Comparison of ENCODE assay signal across 15 cellular contexts in genomic region chr15:51750186-51750585, GRCh38. TPM values are rescaled to one million over a fixed set of nuclear protein-coding genes. Genes with fewer than 3 reads are reported as not detected.
DNase-seq lines count a peak whose midpoint lies in the region; ATAC-seq and TF ChIP-seq lines count a peak whose summit lies in the region.
"Had no signal": no experiment of that assay in that cellular context is flagged by ENCODE, and none has a peak within 500 bp of the region (broad histone marks: within the 10 kb centered on the region; RNA-seq: fewer than 3 reads in every experiment).

No MANE protein-coding gene starts in this region.

- no peak overlapping the region for H3K27ac Mint-ChIP-seq in T-helper 2 cell treated with Interferon-gamma antibody and Interleukin-4, amounts not matched to agents 5 μg/mL and 100 μg/mL, for 36 hours
- no peak overlapping the region for H3K27ac Mint-ChIP-seq in activated T-helper 17 cell treated with anti-CD3 and anti-CD28 coated beads, Interleukin-2, amount 50 U/mL, for 72 hours
- H3K27ac Mint-ChIP-seq in naive thymus-derived CD8-positive, alpha-beta T cell = peak overlapping the region in 1 of 10 donors; percentile 68

- peaks cover 5% of the 10 kb centered on the region for H3K9me3 Mint-ChIP-seq in T-helper 2 cell treated with Interferon-gamma antibody and Interleukin-4, amounts not matched to agents 5 μg/mL and 100 μg/mL, for 36 hours
- H3K9me3 Mint-ChIP-seq in activated T-helper 17 cell treated with anti-CD3 and anti-CD28 coated beads, Interleukin-2, amount 50 U/mL, for 72 hours = no peaks in the 10 kb centered on the region
- no peaks in the 10 kb centered on the region for H3K9me3 Mint-ChIP-seq in naive thymus-derived CD8-positive, alpha-beta T cell

- ATAC-seq in activated T-helper 17 cell treated with anti-CD3 and anti-CD28 coated beads, Interleukin-2, amount 50 U/mL, for 72 hours (replicated peaks) = no peak
- no peak for ATAC-seq in naive thymus-derived CD8-positive, alpha-beta T cell

- peaks cover 70% of the 10 kb centered on the region for H3K27me3 Mint-ChIP-seq in T-helper 2 cell treated with Interferon-gamma antibody and Interleukin-4, amounts not matched to agents 5 μg/mL and 100 μg/mL, for 36 hours (ENCODE audit: low read depth)
- no peaks in the 10 kb centered on the region for H3K27me3 Mint-ChIP-seq in activated T-helper 17 cell treated with anti-CD3 and anti-CD28 coated beads, Interleukin-2, amount 50 U/mL, for 72 hours
- H3K27me3 Mint-ChIP-seq in naive thymus-derived CD8-positive, alpha-beta T cell = peaks cover 0 to 5% (median 0%) of the 10 kb centered on the region in 5 donors

- peak overlapping the region; percentile 36 for H3K4me3 Mint-ChIP-seq in T-helper 2 cell treated with Interferon-gamma antibody and Interleukin-4, amounts not matched to agents 5 μg/mL and 100 μg/mL, for 36 hours
- H3K4me3 Mint-ChIP-seq in activated T-helper 17 cell treated with anti-CD3 and anti-CD28 coated beads, Interleukin-2, amount 50 U/mL, for 72 hours = peak overlapping the region; percentile 81
- H3K4me3 Mint-ChIP-seq in naive thymus-derived CD8-positive, alpha-beta T cell = peak overlapping the region; percentile 49 to 94 (median 89)

- peak; percentile 26 for TF ChIP-seq POLR2A in GM19099 (IDR thresholded peaks at IDR 0.05; ENCODE audit: extremely low read depth, insufficient read length, low read depth)

- no peak for DNase-seq in T-helper 2 cell treated with Interferon-gamma antibody and Interleukin-4, amounts not matched to agents 5 μg/mL and 100 μg/mL, for 36 hours (ENCODE audit: low spot score)
- DNase-seq in T-helper 2 cell (no peak), 8988T (no peak), cerebellar cortex (ENCODE audit: low spot score) (no peak), EL (no peak)
- no peak for DNase-seq in naive thymus-derived CD8-positive, alpha-beta T cell
- DNase-seq: hippocampal formation, KG1, left cardiac atrium, NCI-H1417, NCI-H2171 treated with DMSO at 0.1 percent for 48 hours, psoas muscle, SHP77 treated with DMSO at 0.1 percent for 48 hours had no signal

- peaks cover 17% of the 10 kb centered on the region for H3K4me1 Mint-ChIP-seq in T-helper 2 cell treated with Interferon-gamma antibody and Interleukin-4, amounts not matched to agents 5 μg/mL and 100 μg/mL, for 36 hours (ENCODE audit: low read depth)
- H3K4me1 Mint-ChIP-seq in activated T-helper 17 cell treated with anti-CD3 and anti-CD28 coated beads, Interleukin-2, amount 50 U/mL, for 72 hours = peaks cover 26% of the 10 kb centered on the region
- H3K4me1 Mint-ChIP-seq in naive thymus-derived CD8-positive, alpha-beta T cell = peaks cover 20 to 46% (median 39%) of the 10 kb centered on the region in 4 donors

- POLR2A ChIA-PET in naive thymus-derived CD8-positive, alpha-beta T cell (lab: Charles Lee) = interaction anchor here (8.0 kb wide), 1 partner anchor 12 kb away, joined by 68 read pairs; the partner anchor contains the start of gene LYSMD2

- H3K36me3 Mint-ChIP-seq in T-helper 2 cell treated with Interferon-gamma antibody and Interleukin-4, amounts not matched to agents 5 μg/mL and 100 μg/mL, for 36 hours (ENCODE audit: low read depth) = peaks cover 6% of the 10 kb centered on the region
- H3K36me3 Mint-ChIP-seq in activated T-helper 17 cell treated with anti-CD3 and anti-CD28 coated beads, Interleukin-2, amount 50 U/mL, for 72 hours (ENCODE audit: low read depth) = no peaks in the 10 kb centered on the region
- H3K36me3 Mint-ChIP-seq in naive thymus-derived CD8-positive, alpha-beta T cell = no peaks in the 10 kb centered on the region

RNA-seq across cellular contexts. Expression of gene TMOD2, which starts 1.2 kb away (rescaled TPM):
- 1 to 10 TPM; 2.8 to 3.8 TPM for total RNA-seq in activated T-helper 17 cell treated with anti-CD3 and anti-CD28 coated beads, Interleukin-2, amount 50 U/mL, for 72 hours
- 10 to 100 TPM; 19.9 to 21.0 TPM for total RNA-seq in naive thymus-derived CD8-positive, alpha-beta T cell
- 1 to 10 TPM; 2.9 to 4.4 (median 3.5) TPM for polyA plus RNA-seq in naive thymus-derived CD8-positive, alpha-beta T cell

RNA-seq across cellular contexts. Expression of gene LYSMD2, which starts 12.7 kb away (rescaled TPM):
- total RNA-seq in activated T-helper 17 cell treated with anti-CD3 and anti-CD28 coated beads, Interleukin-2, amount 50 U/mL, for 72 hours = 10 to 100 TPM; 10.9 to 16.2 TPM
- 10 to 100 TPM; 28.0 to 28.9 TPM for total RNA-seq in naive thymus-derived CD8-positive, alpha-beta T cell
- 10 to 100 TPM; 29.6 to 53.7 (median 35.8) TPM for polyA plus RNA-seq in naive thymus-derived CD8-positive, alpha-beta T cell

Comparison
In these comparisons a context has a peak if more than half of its experiments do, and no peak if none do; other contexts are left out.
1. H3K4me3 Mint-ChIP-seq: peak in every context shown above with its lines; median percentile 89 in naive thymus-derived CD8-positive, alpha-beta T cell; 81 in activated T-helper 17 cell treated with anti-CD3 and anti-CD28 coated beads, Interleukin-2, amount 50 U/mL, for 72 hours; 36 in T-helper 2 cell treated with Interferon-gamma antibody and Interleukin-4, amounts not matched to agents 5 μg/mL and 100 μg/mL, for 36 hours.
2. RNA of gene TMOD2, which starts 1.2 kb away (total RNA-seq): 19.9 to 21.0 TPM in naive thymus-derived CD8-positive, alpha-beta T cell; 2.8 to 3.8 TPM in activated T-helper 17 cell treated with anti-CD3 and anti-CD28 coated beads, Interleukin-2, amount 50 U/mL, for 72 hours; every median in the first group is over 4 times any median in the second.